Comparison of ENCODE assay signal across 7 cellular contexts in genomic region chr7:128633915-128634314, GRCh38. TPM values are rescaled to one million over a fixed set of nuclear protein-coding genes. Genes with fewer than 3 reads are reported as not detected.
DNase-seq lines count a peak whose midpoint lies in the region; ATAC-seq and TF ChIP-seq lines count a peak whose summit lies in the region.
"Not testable (repeated sequence)": the region's sequence is repeated elsewhere in the genome, so short reads cannot be mapped to it uniquely, and the experiment has no call there.

No MANE protein-coding gene starts in this region.

- H3K4me2 ChIP-seq in SK-N-SH = not testable (repeated sequence)

- H3K9me3 ChIP-seq in CD8-positive, alpha-beta T cell (ENCODE audit: low read length); SK-N-SH; liver (ENCODE audit: control insufficient read depth in 4 of 4, low read length in 3 of 4): not testable (repeated sequence)

- CTCF ChIA-PET in CD8-positive, alpha-beta T cell (lab: Charles Lee); SK-N-SH (lab: Yijun Ruan, JAX): not testable (repeated sequence)

- POLR2A ChIA-PET in CD8-positive, alpha-beta T cell (lab: Charles Lee); SK-N-SH (lab: Yijun Ruan, JAX): not testable (repeated sequence)

- ATAC-seq in CD8-positive, alpha-beta T cell; effector memory CD8-positive, alpha-beta T cell (replicated peaks): not testable (repeated sequence)

- not testable (repeated sequence) for DNase-seq in CD8-positive, alpha-beta T cell; SK-N-SH; effector memory CD8-positive, alpha-beta T cell; progenitor cell of endocrine pancreas (ENCODE audit: low spot score, unreplicated experiment)

- peaks cover 62% of the 10 kb centered on the region for H3K36me3 Mint-ChIP-seq in CD8-positive, alpha-beta T cell
- not testable (repeated sequence) for H3K36me3 Mint-ChIP-seq in activated naive CD4-positive, alpha-beta T cell treated with anti-CD3 and anti-CD28 coated beads, Interleukin-2, amount 50 U/mL, for 24 hours
- peaks cover 56% of the 10 kb centered on the region for H3K36me3 Mint-ChIP-seq in effector memory CD8-positive, alpha-beta T cell (ENCODE audit: insufficient read depth)
- H3K36me3 Mint-ChIP-seq in progenitor cell of endocrine pancreas (ENCODE audit: insufficient read depth) = peaks cover 21% of the 10 kb centered on the region

- intact Hi-C loops in CD8-positive, alpha-beta T cell (cut with DNase I, micrococcal nuclease) = not testable (repeated sequence)

- not testable (repeated sequence) for H3K27ac ChIP-seq in CD8-positive, alpha-beta T cell (ENCODE audit: low read depth, low read length); SK-N-SH (ENCODE audit: low read depth in 2 of 2, low read length in 1 of 2); liver (ENCODE audit: low read depth in 1 of 2, low read length in 2 of 2)

- not testable (repeated sequence) for H3K27me3 Mint-ChIP-seq in CD8-positive, alpha-beta T cell (ENCODE audit: low read depth); activated naive CD4-positive, alpha-beta T cell treated with anti-CD3 and anti-CD28 coated beads, Interleukin-2, amount 50 U/mL, for 24 hours; effector memory CD8-positive, alpha-beta T cell; progenitor cell of endocrine pancreas

- not testable (repeated sequence) for H3F3A ChIP-seq in SK-N-SH (replicated peaks; ENCODE audit: insufficient read depth)

- H3K4me3 Mint-ChIP-seq in CD8-positive, alpha-beta T cell; activated naive CD4-positive, alpha-beta T cell treated with anti-CD3 and anti-CD28 coated beads, Interleukin-2, amount 50 U/mL, for 24 hours; effector memory CD8-positive, alpha-beta T cell; progenitor cell of endocrine pancreas (ENCODE audit: low read depth): not testable (repeated sequence)

- 100% methylated on average over 3 of the region's 3 CpGs for WGBS in SK-N-SH (ENCODE audit: low lambda C conversion rate)
- WGBS in liver = 41% methylated on average over 3 of the region's 3 CpGs

- H3K4me1 Mint-ChIP-seq in CD8-positive, alpha-beta T cell (ENCODE audit: low read depth); activated naive CD4-positive, alpha-beta T cell treated with anti-CD3 and anti-CD28 coated beads, Interleukin-2, amount 50 U/mL, for 24 hours; effector memory CD8-positive, alpha-beta T cell (ENCODE audit: low read depth in 2 of 2); progenitor cell of endocrine pancreas (ENCODE audit: low read depth): not testable (repeated sequence)

- H3K27ac Mint-ChIP-seq in CD8-positive, alpha-beta T cell = peak overlapping the region; percentile 70
- peak overlapping the region; percentile 53 for H3K27ac Mint-ChIP-seq in activated naive CD4-positive, alpha-beta T cell treated with anti-CD3 and anti-CD28 coated beads, Interleukin-2, amount 50 U/mL, for 24 hours
- peak overlapping the region; percentile 19 to 65 for H3K27ac Mint-ChIP-seq in effector memory CD8-positive, alpha-beta T cell
- H3K27ac Mint-ChIP-seq in progenitor cell of endocrine pancreas = peak overlapping the region; percentile 14

- H3K36me3 ChIP-seq in CD8-positive, alpha-beta T cell (ENCODE audit: insufficient read depth, low read length) = not testable (repeated sequence)
- H3K36me3 ChIP-seq in SK-N-SH (replicated peaks in 1 of 2; ENCODE audit: control insufficient read depth in 1 of 2, insufficient read depth in 2 of 2, low read length in 1 of 2) (peaks cover 21 to 55% of the 10 kb centered on the region in 2 experiments), liver (ENCODE audit: control insufficient read depth in 4 of 4, insufficient read depth in 3 of 4, low read depth in 1 of 4, low read length in 3 of 4) (peaks cover 3 to 16% (median 9%) of the 10 kb centered on the region in 4 donors)

- not testable (repeated sequence) for TF ChIP-seq CTCF in CD8-positive, alpha-beta T cell (IDR thresholded peaks at IDR 0.05); SK-N-SH (IDR thresholded peaks at IDR 0.05); liver (IDR thresholded peaks at IDR 0.05; ENCODE audit: low read depth, low read length, missing input control); progenitor cell of endocrine pancreas (IDR thresholded peaks at IDR 0.05; ENCODE audit: unreplicated experiment)

- not testable (repeated sequence) for TF ChIP-seq EP300 in Ishikawa (IDR thresholded peaks at IDR 0.05; ENCODE audit: borderline replicate concordance); SK-N-SH (IDR thresholded peaks at IDR 0.05; ENCODE audit: borderline replicate concordance in 1 of 2, low read depth in 1 of 2, low read length in 1 of 2)

- not testable (repeated sequence) for H2AFZ ChIP-seq in SK-N-SH (ENCODE audit: low read depth)

- TF ChIP-seq RAD21 in Ishikawa (IDR thresholded peaks at IDR 0.05; ENCODE audit: low read depth); SK-N-SH (IDR thresholded peaks at IDR 0.05; ENCODE audit: low read length); liver (IDR thresholded peaks at IDR 0.05): not testable (repeated sequence)

- not testable (repeated sequence) for H3K27me3 ChIP-seq in CD8-positive, alpha-beta T cell (ENCODE audit: insufficient read depth, low read length); SK-N-SH (ENCODE audit: insufficient read depth); liver (ENCODE audit: control insufficient read depth in 4 of 4, insufficient read depth in 4 of 4, low read length in 3 of 4)

- not testable (repeated sequence) for H3K9ac ChIP-seq in SK-N-SH; liver (ENCODE audit: low read depth in 1 of 2, low read length in 2 of 2)

- not testable (repeated sequence) for H3K4me3 ChIP-seq in CD8-positive, alpha-beta T cell (ENCODE audit: low read depth, low read length); SK-N-SH (ENCODE audit: low read depth in 2 of 2, low read length in 1 of 2); liver (ENCODE audit: low read depth in 1 of 3, low read length in 3 of 3)

- not testable (repeated sequence) for H3K79me2 ChIP-seq in SK-N-SH (ENCODE audit: insufficient read depth)

- H3K9me2 ChIP-seq in SK-N-SH = not testable (repeated sequence)

- not testable (repeated sequence) for H4K20me1 ChIP-seq in SK-N-SH (ENCODE audit: insufficient read depth)

- not testable (repeated sequence) for H3K9me3 Mint-ChIP-seq in CD8-positive, alpha-beta T cell; activated naive CD4-positive, alpha-beta T cell treated with anti-CD3 and anti-CD28 coated beads, Interleukin-2, amount 50 U/mL, for 24 hours; effector memory CD8-positive, alpha-beta T cell; progenitor cell of endocrine pancreas (ENCODE audit: low read depth)

- H3K4me1 ChIP-seq in CD8-positive, alpha-beta T cell (ENCODE audit: insufficient read depth, low read length); SK-N-SH (ENCODE audit: control insufficient read depth in 1 of 2, insufficient read depth in 2 of 2, low read depth in 1 of 2, low read length in 1 of 2); liver (ENCODE audit: control insufficient read depth in 4 of 4, insufficient read depth in 4 of 4, low read length in 3 of 4): not testable (repeated sequence)

TF ChIP-seq in liver, 16 proteins besides CTCF, POLR2A, EP300 and RAD21:
- TF ChIP-seq REST (IDR thresholded peaks at IDR 0.05) (peak; percentile 90), HNF4A (conservative IDR thresholded peaks at IDR 0.05) (peak; percentile 44 to 46)

RNA-seq across cellular contexts. Expression of gene GARIN1A, which starts 38.2 kb away (rescaled TPM):
- under 1 TPM; 0.65 to 0.94 TPM for total RNA-seq in CD8-positive, alpha-beta T cell
- polyA plus RNA-seq in SK-N-SH (2012; rRNA removed) (1.2 TPM in 2 replicates), liver (under 1 TPM; 0.08 to 0.19 TPM)
- 0.12 and 0.17 TPM in 2 replicates for polyA plus RNA-seq in SK-N-SH (2012; cell fraction: cytosol; rRNA removed)
- 14.8 and 17.9 TPM in 2 replicates for polyA plus RNA-seq in SK-N-SH (2012; cell fraction: nucleus; rRNA removed)
- total RNA-seq in liver (under 1 TPM; 0.19 to 0.50 TPM), progenitor cell of endocrine pancreas (5.1 and 7.4 TPM in 2 replicates)

Comparison
In these comparisons a context has a peak if more than half of its experiments do, and no peak if none do; other contexts are left out.
1. H3K27ac Mint-ChIP-seq: peak in every context shown above with its lines; median percentile 70 in CD8-positive, alpha-beta T cell; 53 in activated naive CD4-positive, alpha-beta T cell treated with anti-CD3 and anti-CD28 coated beads, Interleukin-2, amount 50 U/mL, for 24 hours; 42 in effector memory CD8-positive, alpha-beta T cell; 14 in progenitor cell of endocrine pancreas.